In genomic region chr6:24695635-24696034, GRCh38 we compare ENCODE assay signal across 8 cellular contexts. TPM values are rescaled to one million over a fixed set of nuclear protein-coding genes. Genes with fewer than 3 reads are reported as not detected.
DNase-seq lines count a peak whose midpoint lies in the region; ATAC-seq, FAIRE-seq and TF ChIP-seq lines count a peak whose summit lies in the region.
"Not testable (repeated sequence)": the region's sequence is repeated elsewhere in the genome, so short reads cannot be mapped to it uniquely, and the experiment has no call there.

No MANE protein-coding gene starts in this region.

- not testable (repeated sequence) for H3K27ac Mint-ChIP-seq in activated CD4-positive, alpha-beta T cell treated with anti-CD3 and anti-CD28 coated beads, Interleukin-2, amount 10 ng/mL, durations not matched to agents 24 days and 14 days

- not testable (repeated sequence) for H3K27ac ChIP-seq in HL-60 (replicated peaks); kidney (ENCODE audit: low read depth in 2 of 2, low read length in 2 of 2)

- not testable (repeated sequence) for H3K27me3 ChIP-seq in HL-60 (ENCODE audit: insufficient read depth, poor library complexity, severe bottlenecking)

- ATAC-seq in GM18868 (IDR thresholded peaks at IDR 0.05; ENCODE audit: unreplicated experiment): peak; percentile 78

- not testable (repeated sequence) for H3K4me1 ChIP-seq in kidney (ENCODE audit: control insufficient read depth in 1 of 2, insufficient read depth in 1 of 2, low read depth in 1 of 2, low read length in 2 of 2)

- H3K4me1 Mint-ChIP-seq in activated CD4-positive, alpha-beta T cell treated with anti-CD3 and anti-CD28 coated beads, Interleukin-2, amount 10 ng/mL, durations not matched to agents 24 days and 14 days: peaks cover 17% of the 10 kb centered on the region

- not testable (repeated sequence) for H3K4me3 Mint-ChIP-seq in activated CD4-positive, alpha-beta T cell treated with anti-CD3 and anti-CD28 coated beads, Interleukin-2, amount 10 ng/mL, durations not matched to agents 24 days and 14 days

- H3K4me3 ChIP-seq in HL-60 (replicated peaks; ENCODE audit: insufficient read depth, low read length); kidney (ENCODE audit: low read length in 2 of 2): not testable (repeated sequence)

- not testable (repeated sequence) for H3K36me3 ChIP-seq in kidney (ENCODE audit: control insufficient read depth in 1 of 2, insufficient read depth in 2 of 2, low read length in 2 of 2)

- H3K9me3 Mint-ChIP-seq in activated CD4-positive, alpha-beta T cell treated with anti-CD3 and anti-CD28 coated beads, Interleukin-2, amount 10 ng/mL, durations not matched to agents 24 days and 14 days: not testable (repeated sequence)

- intact Hi-C loops in activated CD4-positive, alpha-beta T cell treated with anti-CD3 and anti-CD28 coated beads, Interleukin-2, amount 10 ng/mL, durations not matched to agents 24 days and 14 days (cut with micrococcal nuclease): loop anchor here (1.0 to 10.0 kb wide), 3 partner anchors 51 to 263 kb away; partner anchors contain the start of gene KIAA0319
- intact Hi-C loops in kidney (cut with DNase I): loop anchor here (10.0 kb wide), 1 partner anchor 111 kb away; no protein-coding TSS in a partner anchor

- FAIRE-seq in kidney (lab: Jason Lieb, UNC): not testable (repeated sequence)

- H3K9me3 ChIP-seq in kidney (ENCODE audit: control insufficient read depth in 1 of 2, low read length in 2 of 2): not testable (repeated sequence)

- TF ChIP-seq CTCF in HL-60 (IDR thresholded peaks at IDR 0.05; ENCODE audit: insufficient read depth, low read length): peak; percentile 5
- peak; percentile 54 for TF ChIP-seq CTCF in kidney (IDR thresholded peaks at IDR 0.05; ENCODE audit: borderline replicate concordance, extremely low read depth, insufficient read depth)

- H3K27me3 Mint-ChIP-seq in activated CD4-positive, alpha-beta T cell treated with anti-CD3 and anti-CD28 coated beads, Interleukin-2, amount 10 ng/mL, durations not matched to agents 24 days and 14 days: not testable (repeated sequence)

- H3K9ac ChIP-seq in kidney (ENCODE audit: low read length in 2 of 2): not testable (repeated sequence)

- H3K36me3 Mint-ChIP-seq in activated CD4-positive, alpha-beta T cell treated with anti-CD3 and anti-CD28 coated beads, Interleukin-2, amount 10 ng/mL, durations not matched to agents 24 days and 14 days (ENCODE audit: low read depth): peaks cover 14% of the 10 kb centered on the region

- DNase-seq in AML-193 (lab: John Stamatoyannopoulos, UW) (peak; percentile 59), HL-60 (ENCODE audit: low read depth in 1 of 2, low spot score in 1 of 2) (peak in 1 of 2 experiments; percentile 22), NCI-H526 treated with DMSO at 0.1 percent for 48 hours (lab: John Stamatoyannopoulos, UW) (peak; percentile 30), cerebellum (ENCODE audit: low spot score) (peak; percentile 72)
- peak; percentile 76 for DNase-seq in activated CD4-positive, alpha-beta T cell treated with anti-CD3 and anti-CD28 coated beads, Interleukin-2, amount 10 ng/mL, durations not matched to agents 24 days and 14 days
- not testable (repeated sequence) for DNase-seq in kidney
- peak; percentile 24 for DNase-seq in stimulated activated CD4-positive, alpha-beta T cell treated with anti-CD3 and anti-CD28 coated beads, Interleukin-12 subunit alpha, Interleukin-12 subunit beta, amount 100 ng/mL, for 4 hours

RNA-seq across cellular contexts. Expression of gene C6orf62, which starts 23.3 kb away (rescaled TPM):
- 113 and 118 TPM in 2 replicates for total RNA-seq in activated CD4-positive, alpha-beta T cell treated with anti-CD3 and anti-CD28 coated beads, Interleukin-2, amount 10 ng/mL, durations not matched to agents 24 days and 14 days
- total RNA-seq in cerebellum (85.3 TPM), kidney (114 TPM)
- polyA plus RNA-seq in kidney (ENCODE audit: insufficient read depth, low read depth, low replicate concordance): 55.8 TPM

RNA-seq across cellular contexts. Expression of gene ACOT13, which starts 28.8 kb away (rescaled TPM):
- total RNA-seq in activated CD4-positive, alpha-beta T cell treated with anti-CD3 and anti-CD28 coated beads, Interleukin-2, amount 10 ng/mL, durations not matched to agents 24 days and 14 days: 25.3 and 30.0 TPM in 2 replicates
- total RNA-seq in cerebellum (6.4 TPM), kidney (15.3 TPM)
- polyA plus RNA-seq in kidney (ENCODE audit: insufficient read depth, low read depth, low replicate concordance): 109 TPM

RNA-seq across cellular contexts. Expression of gene TDP2, which starts 28.9 kb away (rescaled TPM):
- total RNA-seq in activated CD4-positive, alpha-beta T cell treated with anti-CD3 and anti-CD28 coated beads, Interleukin-2, amount 10 ng/mL, durations not matched to agents 24 days and 14 days: 45.3 and 45.9 TPM in 2 replicates
- total RNA-seq in cerebellum (22.1 TPM), kidney (33.0 TPM)
- 82.9 TPM for polyA plus RNA-seq in kidney (ENCODE audit: insufficient read depth, low read depth, low replicate concordance)

RNA-seq across cellular contexts. Expression of gene KIAA0319, which starts 49.6 kb away (rescaled TPM):
- 0.02 TPM in 1 of 2 replicates, not detected in the other for total RNA-seq in activated CD4-positive, alpha-beta T cell treated with anti-CD3 and anti-CD28 coated beads, Interleukin-2, amount 10 ng/mL, durations not matched to agents 24 days and 14 days
- 13.0 TPM for total RNA-seq in cerebellum
- 0.16 TPM for total RNA-seq in kidney
- polyA plus RNA-seq in kidney (ENCODE audit: insufficient read depth, low read depth, low replicate concordance): 0.11 TPM
